Comparison of ENCODE assay signal across 22 cellular contexts in the genomic region with DNA sequence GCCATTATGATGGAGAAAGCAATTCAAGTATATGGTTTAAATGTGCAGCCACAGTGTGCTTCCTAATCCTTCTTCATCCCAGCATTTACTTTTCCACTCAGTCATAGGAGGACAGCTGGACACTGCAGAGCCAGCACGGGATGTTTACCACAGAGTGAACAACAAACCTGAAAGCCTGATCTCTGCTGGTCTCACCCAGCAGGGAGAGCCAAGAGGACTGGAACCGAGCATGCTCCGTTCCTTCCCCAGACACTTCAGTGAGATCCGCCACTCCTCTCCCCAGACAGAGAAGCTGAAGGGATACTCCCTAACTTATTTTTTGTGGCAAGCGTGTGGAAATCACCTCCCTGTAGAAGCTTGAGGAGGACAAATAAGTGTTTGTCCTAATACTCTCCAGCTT.
"Had no signal": no experiment of that assay in that cellular context is flagged by ENCODE, and none has a peak within 500 bp of the region (broad histone marks: within the 10 kb centered on the region; RNA-seq: fewer than 3 reads in every experiment).

No MANE protein-coding gene starts in this region.

- H2AFZ ChIP-seq: hepatocyte had no signal

- H3K27me3 ChIP-seq: cardiac muscle cell, hepatocyte, tibial artery had no signal

- DNase-seq: activated CD4-positive, alpha-beta memory T cell treated with anti-CD3 and anti-CD28 coated beads for 36 hours; activated CD4-positive, alpha-beta T cell treated with anti-CD3 and anti-CD28 coated beads for 36 hours; activated naive CD4-positive, alpha-beta T cell; activated naive CD8-positive, alpha-beta T cell treated with anti-CD3 and anti-CD28 coated beads, Interleukin-2, amount 10 ng/mL, durations not matched to agents 7 days and 5 days; activated T-cell treated with anti-CD3 and anti-CD28 coated beads for 4 hours; amygdala; effector CD8-positive, alpha-beta T cell; esophagus squamous epithelium; foreskin fibroblast; left cardiac atrium; mesenchymal stem cell; mucosa of descending colon; naive thymus-derived CD4-positive, alpha-beta T cell; retina; stimulated activated naive CD8-positive, alpha-beta T cell treated with anti-CD3 and anti-CD28 coated beads, Interleukin-15, Interleukin-2, amounts not matched to agents 100 U/mL and 50 U/mL, for 24 hours; substantia nigra; tibial artery had no signal

- H3K4me3 ChIP-seq: cardiac muscle cell, esophagus squamous epithelium, hepatocyte, mucosa of descending colon, skin epidermis, tibial artery had no signal

- H3K4me1 Mint-ChIP-seq: activated CD4-positive, alpha-beta T cell treated with anti-CD3 and anti-CD28 coated beads for 36 hours; activated naive CD8-positive, alpha-beta T cell treated with anti-CD3 and anti-CD28 coated beads, Interleukin-2, amount 10 ng/mL, durations not matched to agents 7 days and 5 days; naive thymus-derived CD4-positive, alpha-beta T cell had no signal

- FAIRE-seq: islet of Langerhans had no signal

- H3K4me1 ChIP-seq: esophagus squamous epithelium, tibial artery had no signal

- H3K27ac ChIP-seq: cardiac muscle cell, esophagus squamous epithelium, hepatocyte, skin epidermis, tibial artery had no signal

- H3K79me2 ChIP-seq: hepatocyte had no signal

- H3K4me2 ChIP-seq: hepatocyte had no signal

- H3K4me3 Mint-ChIP-seq: activated CD4-positive, alpha-beta memory T cell treated with anti-CD3 and anti-CD28 coated beads for 36 hours; activated CD4-positive, alpha-beta T cell treated with anti-CD3 and anti-CD28 coated beads for 36 hours; activated naive CD8-positive, alpha-beta T cell treated with anti-CD3 and anti-CD28 coated beads, Interleukin-2, amount 10 ng/mL, durations not matched to agents 7 days and 5 days; dendritic cell treated with granulocyte-macrophage colony-stimulating factor and Interleukin-4, amounts not matched to agents 40 ng/mL and 50 ng/mL, for 4 days; naive thymus-derived CD4-positive, alpha-beta T cell had no signal

- H3K27ac Mint-ChIP-seq: activated CD4-positive, alpha-beta memory T cell treated with anti-CD3 and anti-CD28 coated beads for 36 hours; activated CD4-positive, alpha-beta T cell treated with anti-CD3 and anti-CD28 coated beads for 36 hours; activated naive CD8-positive, alpha-beta T cell treated with anti-CD3 and anti-CD28 coated beads, Interleukin-2, amount 10 ng/mL, durations not matched to agents 7 days and 5 days; dendritic cell treated with granulocyte-macrophage colony-stimulating factor and Interleukin-4, amounts not matched to agents 40 ng/mL and 50 ng/mL, for 4 days; naive thymus-derived CD4-positive, alpha-beta T cell had no signal

- ATAC-seq: activated CD4-positive, alpha-beta T cell treated with anti-CD3 and anti-CD28 coated beads for 36 hours; left cardiac atrium; mucosa of descending colon; naive thymus-derived CD4-positive, alpha-beta T cell; stimulated activated naive CD8-positive, alpha-beta T cell treated with anti-CD3 and anti-CD28 coated beads, Interleukin-15, Interleukin-2, amounts not matched to agents 100 U/mL and 50 U/mL, for 24 hours had no signal

- H3K36me3 ChIP-seq: cardiac muscle cell, esophagus squamous epithelium, tibial artery had no signal

- H3K36me3 Mint-ChIP-seq: activated naive CD8-positive, alpha-beta T cell treated with anti-CD3 and anti-CD28 coated beads, Interleukin-2, amount 10 ng/mL, durations not matched to agents 7 days and 5 days had no signal
